Comparison of ENCODE assay signal across 8 cellular contexts in genomic region chr11:95154514-95154913, GRCh38.
A peak's percentile ranks its signal among the peaks of the same experiment; 100 is the strongest.
DNase-seq lines count a peak whose midpoint lies in the region; ATAC-seq and TF ChIP-seq lines count a peak whose summit lies in the region.

No MANE protein-coding gene starts in this region.

- ATAC-seq in activated CD8-positive, alpha-beta memory T cell treated with anti-CD3 and anti-CD28 coated beads, Interleukin-2, amount 10 ng/mL, durations not matched to agents 7 days and 5 days, result no peak
- ATAC-seq in GM18907 (IDR thresholded peaks at IDR 0.05; ENCODE audit: unreplicated experiment), result no peak
- no peak for ATAC-seq in GM18511 (IDR thresholded peaks at IDR 0.05; ENCODE audit: unreplicated experiment)

- intact Hi-C loops in CD14-positive monocyte (cut with micrococcal nuclease), result loop anchor here (5.0 kb wide), 4 partner anchors 78 to 608 kb away; partner anchors contain the start of genes SESN3 (in 1 of the 2) and SRSF8 (in 1 of the 2)

- DNase-seq in CD14-positive monocyte (ENCODE audit: low spot score) (no peak), H4 (ENCODE audit: low spot score) (peak; percentile 67), NCI-H526 (lab: John Stamatoyannopoulos, UW) (peak; percentile 71 to 88), fibroblast of gingiva (ENCODE audit: low read depth) (peak; percentile 40), renal cortical epithelial cell (ENCODE audit: low read depth) (peak; percentile 60)
- DNase-seq in activated CD8-positive, alpha-beta memory T cell treated with anti-CD3 and anti-CD28 coated beads, Interleukin-2, amount 10 ng/mL, durations not matched to agents 7 days and 5 days, result peak; percentile 81

- peaks cover 30% of the 10 kb centered on the region for H3K4me1 Mint-ChIP-seq in CD14-positive monocyte
- H3K4me1 Mint-ChIP-seq in activated CD8-positive, alpha-beta memory T cell treated with anti-CD3 and anti-CD28 coated beads, Interleukin-2, amount 10 ng/mL, durations not matched to agents 7 days and 5 days, result peaks cover 37% of the 10 kb centered on the region

- TF ChIP-seq CTCF in CD14-positive monocyte (IDR thresholded peaks at IDR 0.05), result peak; percentile 34

- CTCF ChIA-PET in activated CD8-positive, alpha-beta memory T cell treated with anti-CD3 and anti-CD28 coated beads, Interleukin-2, amount 10 ng/mL, durations not matched to agents 7 days and 5 days (lab: Charles Lee), result interaction anchor here (0.6 to 20.8 kb wide), 26 partner anchors 9 to 730 kb away, joined by 3 to 258 read pairs (median 4); partner anchors contain the start of genes ENDOD1, SESN3 and SRSF8

- no peak overlapping the region for H3K4me3 Mint-ChIP-seq in CD14-positive monocyte
- H3K4me3 Mint-ChIP-seq in activated CD8-positive, alpha-beta memory T cell treated with anti-CD3 and anti-CD28 coated beads, Interleukin-2, amount 10 ng/mL, durations not matched to agents 7 days and 5 days, result no peak overlapping the region

- peaks cover 0 to 4% (median 0%) of the 10 kb centered on the region in 7 donors for H3K9me3 Mint-ChIP-seq in CD14-positive monocyte
- H3K9me3 Mint-ChIP-seq in activated CD8-positive, alpha-beta memory T cell treated with anti-CD3 and anti-CD28 coated beads, Interleukin-2, amount 10 ng/mL, durations not matched to agents 7 days and 5 days (ENCODE audit: low read depth), result no peaks in the 10 kb centered on the region

- H3K27ac Mint-ChIP-seq in CD14-positive monocyte, result no peak overlapping the region
- no peak overlapping the region for H3K27ac Mint-ChIP-seq in activated CD8-positive, alpha-beta memory T cell treated with anti-CD3 and anti-CD28 coated beads, Interleukin-2, amount 10 ng/mL, durations not matched to agents 7 days and 5 days

- H3K36me3 Mint-ChIP-seq in CD14-positive monocyte, result no peaks in the 10 kb centered on the region
- no peaks in the 10 kb centered on the region for H3K36me3 Mint-ChIP-seq in activated CD8-positive, alpha-beta memory T cell treated with anti-CD3 and anti-CD28 coated beads, Interleukin-2, amount 10 ng/mL, durations not matched to agents 7 days and 5 days

- H3K27me3 Mint-ChIP-seq in CD14-positive monocyte (ENCODE audit: low read depth in 3 of 3), result peaks cover 0 to 8% (median 3%) of the 10 kb centered on the region in 3 donors
- H3K27me3 Mint-ChIP-seq in activated CD8-positive, alpha-beta memory T cell treated with anti-CD3 and anti-CD28 coated beads, Interleukin-2, amount 10 ng/mL, durations not matched to agents 7 days and 5 days, result no peaks in the 10 kb centered on the region
